Comparison of ENCODE assay signal across 1 cellular context in the genomic region with DNA sequence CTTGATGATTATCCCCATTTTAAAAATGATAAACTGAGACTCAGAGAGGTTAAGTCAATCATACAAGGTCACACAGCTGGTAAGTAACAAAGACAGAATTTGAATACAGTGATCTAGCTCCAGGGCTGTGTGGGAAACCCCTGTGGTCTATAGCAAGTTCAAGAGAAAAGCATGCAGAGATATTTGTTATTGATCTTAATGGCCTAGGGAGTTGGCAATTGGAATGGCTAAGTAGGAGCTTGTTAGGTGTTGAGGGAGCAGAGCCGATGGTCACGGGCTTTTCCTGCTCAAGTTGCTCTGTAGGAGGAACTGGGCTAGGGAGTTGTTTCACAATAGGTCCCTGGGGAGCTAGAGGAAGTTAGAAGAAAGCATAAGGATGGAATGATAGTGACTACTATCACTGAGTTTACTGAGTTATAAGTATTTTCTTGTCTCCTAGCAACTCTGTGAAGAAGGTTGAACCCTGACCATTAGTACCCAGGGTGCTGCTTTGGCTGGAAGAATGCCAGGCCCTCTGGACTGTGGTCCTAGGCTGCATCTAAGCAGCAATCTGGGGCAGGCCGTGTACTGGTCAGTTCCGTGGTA.
TF ChIP-seq lines count a peak whose summit lies in the region.

No MANE protein-coding gene starts in this region.

TF ChIP-seq in A549, 52 proteins besides CTCF, POLR2A, EP300 and RAD21 (continued from another document):
- no peak for TF ChIP-seq EHF (CRISPR knock-in tag; IDR thresholded peaks at IDR 0.05)
TF ChIP-seq in A549: peak in this region for 0.
